In the genomic region with DNA sequence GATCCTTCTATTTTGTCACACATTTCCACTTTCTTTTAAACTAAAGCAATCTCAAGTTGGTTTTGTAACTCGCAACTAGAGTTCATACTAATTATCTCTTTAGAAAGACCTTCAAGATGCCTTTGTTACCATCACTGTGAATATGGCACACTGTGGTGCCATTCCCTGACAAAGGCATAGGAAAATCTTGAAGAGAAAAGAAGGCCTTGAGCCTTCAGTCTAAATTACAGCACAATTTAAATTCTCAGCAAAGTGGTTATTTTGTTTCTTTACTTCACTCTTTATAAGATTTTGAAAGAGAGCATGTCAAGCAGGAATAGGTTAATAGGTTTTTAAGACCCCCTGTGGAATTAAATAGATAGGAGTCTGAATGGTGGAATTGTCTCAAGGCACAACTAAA, we compare ENCODE assay signal across 30 cellular contexts.
"Had no signal": no experiment of that assay in that cellular context is flagged by ENCODE, and none has a peak within 500 bp of the region (broad histone marks: within the 10 kb centered on the region; RNA-seq: fewer than 3 reads in every experiment).

No MANE protein-coding gene starts in this region.

- H3K4me3 ChIP-seq: adrenal gland, body of pancreas, heart right ventricle had no signal

- H3K4me1 ChIP-seq: adrenal gland, body of pancreas, heart right ventricle had no signal

- H3K27me3 ChIP-seq: adrenal gland, body of pancreas, heart right ventricle had no signal

- ATAC-seq: activated CD4-positive, CD25-positive, alpha-beta regulatory T cell treated with anti-CD3 and anti-CD28 coated beads, Interleukin-2, amount 50 U/mL, for 24 hours; activated CD8-positive, alpha-beta memory T cell treated with anti-CD3 and anti-CD28 coated beads, Interleukin-2, amount 10 ng/mL, durations not matched to agents 7 days and 5 days; activated CD8-positive, alpha-beta T cell treated with anti-CD3 and anti-CD28 coated beads, Interleukin-2, amount 10 ng/mL, durations not matched to agents 7 days and 5 days; activated naive CD8-positive, alpha-beta T cell treated with anti-CD3 and anti-CD28 coated beads, Interleukin-2, amount 50 U/mL, for 24 hours; body of pancreas; esophagus mucosa; heart right ventricle; T-helper 17 cell had no signal

- H3K36me3 ChIP-seq: adrenal gland, heart right ventricle, WERI-Rb-1 had no signal

- H3K9me3 ChIP-seq: adrenal gland had no signal

- H3K27ac ChIP-seq: adrenal gland, body of pancreas, heart right ventricle, WERI-Rb-1 had no signal

- DNase-seq: activated B cell treated with CpG ODN at 0.5 μM for 24 hours; activated CD4-positive, alpha-beta T cell treated with anti-CD3 and anti-CD28 coated beads for 48 hours; activated CD4-positive, alpha-beta T cell treated with anti-CD3 and anti-CD28 coated beads, Interleukin-2, amount 50 U/mL, for 1 hour; activated CD4-positive, alpha-beta T cell treated with anti-CD3 and anti-CD28 coated beads, Interleukin-2, amount 50 U/mL, for 48 hours; activated CD8-positive, alpha-beta memory T cell treated with anti-CD3 and anti-CD28 coated beads, Interleukin-2, amount 10 ng/mL, durations not matched to agents 7 days and 5 days; activated CD8-positive, alpha-beta memory T cell treated with anti-CD3 and anti-CD28 coated beads, Interleukin-2, amount 50 U/mL, for 4 hours; activated CD8-positive, alpha-beta T cell treated with anti-CD3 and anti-CD28 coated beads, Interleukin-2, amount 10 ng/mL, durations not matched to agents 7 days and 5 days; activated effector memory CD4-positive, alpha-beta T cell treated with anti-CD3 and anti-CD28 coated beads, Interleukin-2, amount 50 U/mL, for 16 hours; activated naive CD4-positive, alpha-beta T cell treated with anti-CD3 and anti-CD28 coated beads for 36 hours; activated naive CD8-positive, alpha-beta T cell treated with anti-CD3 and anti-CD28 coated beads for 36 hours; activated naive CD8-positive, alpha-beta T cell treated with anti-CD3 and anti-CD28 coated beads, Interleukin-2, amount 50 U/mL, for 24 hours; activated T-cell treated with anti-CD3 and anti-CD28 coated beads, Interleukin-2, amount 50 U/mL, for 1 hour; activated T-cell treated with anti-CD3 and anti-CD28 coated beads, Interleukin-2, amount 50 U/mL, for 48 hours; adrenal gland; amygdala; aorta; body of pancreas; caudate nucleus; cortex of kidney; dermis blood vessel endothelial cell; effector CD8-positive, alpha-beta T cell; foreskin fibroblast; glutamatergic neuron; heart right ventricle; T-helper 1 cell; T-helper 17 cell; T1000; WERI-Rb-1 had no signal
